Comparison of ENCODE assay signal across 1 cellular context in genomic region chr3:184067573-184068055, GRCh38.
TF ChIP-seq lines count a peak whose summit lies in the region.

No MANE protein-coding gene starts in this region.

TF ChIP-seq in K562, 482 proteins besides CTCF, POLR2A, EP300 and RAD21 (continued from another document):
- TF ChIP-seq HMGXB4 (CRISPR knock-in tag; IDR thresholded peaks at IDR 0.05), result no peak
- TF ChIP-seq L3MBTL2 (IDR thresholded peaks at IDR 0.05), result peak; percentile 82
- peak; percentile 70 for TF ChIP-seq MTA2 (IDR thresholded peaks at IDR 0.05; ENCODE audit: low read depth)
- TF ChIP-seq RCOR1 (IDR thresholded peaks at IDR 0.05; ENCODE audit: borderline replicate concordance in 1 of 2, low read depth in 2 of 2, low read length in 2 of 2), result peak in 1 of 2 experiments; percentile 30; a peak in 1 of 4 replicates
- peak; percentile 86 for TF ChIP-seq DPF2 (IDR thresholded peaks at IDR 0.05)
- TF ChIP-seq ETS1 (conservative IDR thresholded peaks at IDR 0.05; ENCODE audit: control insufficient read depth, low read depth, low read length), result no peak
- peak; percentile 70; the same call in 1 of the 2 replicates for TF ChIP-seq FOXJ2 (tag; IDR thresholded peaks at IDR 0.05)
- peak; percentile 52; the same call in 1 of the 2 replicates for TF ChIP-seq ZNF589 (CRISPR knock-in tag; IDR thresholded peaks at IDR 0.05; ENCODE audit: low read depth)
- TF ChIP-seq ZNF583 (CRISPR knock-in tag; IDR thresholded peaks at IDR 0.05), result 0 out of 2 replicates have a peak, but pooled peaks have one; percentile 63
- TF ChIP-seq ID3 (CRISPR knock-in tag; IDR thresholded peaks at IDR 0.05), result no peak
- TF ChIP-seq ID3 (tag; IDR thresholded peaks at IDR 0.05), result 0 out of 2 replicates have a peak, but pooled peaks have one; percentile 43
- TF ChIP-seq THAP12 (CRISPR knock-in tag; IDR thresholded peaks at IDR 0.05), result no peak
- TF ChIP-seq TEAD1 (CRISPR knock-in tag; IDR thresholded peaks at IDR 0.05), result no peak
- peak; percentile 28; the same call in 1 of the 2 replicates for TF ChIP-seq CTBP1 (IDR thresholded peaks at IDR 0.05; ENCODE audit: borderline replicate concordance)
- 0 out of 2 replicates have a peak, but pooled peaks have one; percentile 12 for TF ChIP-seq KLF16 (IDR thresholded peaks at IDR 0.05)
- peak; percentile 42 for TF ChIP-seq RBBP5 (IDR thresholded peaks at IDR 0.05; ENCODE audit: borderline replicate concordance, insufficient read depth, low read length, poor library complexity, severe bottlenecking)
- TF ChIP-seq TFAP4 (CRISPR knock-in tag; IDR thresholded peaks at IDR 0.05; ENCODE audit: borderline replicate concordance), result 0 out of 2 replicates have a peak, but pooled peaks have one; percentile 43
- 0 out of 2 replicates have a peak, but pooled peaks have one; percentile 39 for TF ChIP-seq SMARCC2 (IDR thresholded peaks at IDR 0.05; ENCODE audit: low read depth)
- TF ChIP-seq HDGF (IDR thresholded peaks at IDR 0.05), result no peak
- peak; percentile 35 for TF ChIP-seq CCNT2 (IDR thresholded peaks at IDR 0.05; ENCODE audit: borderline replicate concordance, extremely low read depth, insufficient read length, low read depth, low read length)
- TF ChIP-seq NR4A1 (CRISPR knock-in tag; IDR thresholded peaks at IDR 0.05), result no peak
- peak; percentile 79 for TF ChIP-seq NR4A1 (tag; IDR thresholded peaks at IDR 0.05)
- peak; percentile 94 for TF ChIP-seq ARID1B (IDR thresholded peaks at IDR 0.05)
- TF ChIP-seq FOXM1 (IDR thresholded peaks at IDR 0.05; ENCODE audit: low read depth), result 0 out of 2 replicates have a peak, but pooled peaks have one; percentile 36
- TF ChIP-seq FOXM1 (CRISPR knock-in tag; IDR thresholded peaks at IDR 0.05; ENCODE audit: low read depth), result no peak
- TF ChIP-seq NEUROD1 (IDR thresholded peaks at IDR 0.05; ENCODE audit: borderline replicate concordance, low read depth, low read length, partially characterized antibody), result no peak
- TF ChIP-seq TCF3 (CRISPR knock-in tag; IDR thresholded peaks at IDR 0.05), result peak; percentile 85
- TF ChIP-seq TRIM24 (IDR thresholded peaks at IDR 0.05), result peak in 1 of 2 experiments; percentile 48; a peak in 1 of 4 replicates
- 0 out of 2 replicates have a peak, but pooled peaks have one; percentile 33 for TF ChIP-seq EP400 (IDR thresholded peaks at IDR 0.05)
- TF ChIP-seq TAL1 (IDR thresholded peaks at IDR 0.05), result peak; percentile 83
- TF ChIP-seq ATF2 (CRISPR knock-in tag; IDR thresholded peaks at IDR 0.05), result no peak
- no peak for TF ChIP-seq CHD2 (IDR thresholded peaks at IDR 0.05; ENCODE audit: low read depth, low read length)
- TF ChIP-seq STAT5A (IDR thresholded peaks at IDR 0.05; ENCODE audit: borderline replicate concordance, low read length), result peak; percentile 25; the same call in 1 of the 2 replicates
- 0 out of 2 replicates have a peak, but pooled peaks have one; percentile 35 for TF ChIP-seq ZNF263 (CRISPR knock-in tag; IDR thresholded peaks at IDR 0.05; ENCODE audit: borderline replicate concordance)
- TF ChIP-seq TBL1XR1 (IDR thresholded peaks at IDR 0.05; ENCODE audit: low read length in 2 of 2), result 0 out of 4 replicates have a peak, but pooled peaks of 1 of the 2 experiments have one; percentile 56
